In the genomic region with DNA sequence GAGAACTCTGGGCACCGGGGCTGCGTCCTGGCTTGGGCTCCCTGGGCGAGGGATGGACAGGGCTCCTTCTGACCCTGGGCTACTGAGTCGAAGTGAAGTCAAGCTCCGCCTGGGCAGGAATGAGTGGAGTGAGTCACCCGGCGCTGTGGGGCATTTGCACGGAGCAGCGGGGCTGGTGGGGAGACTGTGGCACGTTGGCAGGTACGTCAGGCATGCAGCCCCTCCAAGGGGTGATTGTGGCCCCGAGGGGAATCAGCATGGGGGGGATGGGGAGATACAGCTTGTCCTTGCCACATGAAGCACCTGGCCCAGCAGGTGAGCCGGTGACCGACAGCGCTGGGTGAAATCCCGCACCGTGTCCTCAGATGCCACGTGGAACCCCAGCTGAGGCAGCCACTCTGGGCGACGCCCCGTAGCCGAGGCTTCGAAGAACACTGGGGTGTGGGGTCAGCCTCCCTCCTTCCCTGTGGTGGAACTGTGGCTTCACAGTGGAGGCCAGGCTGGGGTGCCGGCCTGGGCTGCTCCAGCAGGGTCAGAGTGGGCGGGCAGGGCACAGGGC, we compare ENCODE assay signal across 21 cellular contexts.
A peak's percentile ranks its signal among the peaks of the same experiment; 100 is the strongest.
DNase-seq lines count a peak whose midpoint lies in the region; ATAC-seq, FAIRE-seq and TF ChIP-seq lines count a peak whose summit lies in the region.
"Had no signal": no experiment of that assay in that cellular context is flagged by ENCODE, and none has a peak within 500 bp of the region (broad histone marks: within the 10 kb centered on the region; RNA-seq: fewer than 3 reads in every experiment).

No MANE protein-coding gene starts in this region.

- intact Hi-C loops in left ventricle myocardium superior (cut with micrococcal nuclease) = no loop called here
- intact Hi-C loops in sigmoid colon (cut with DNase I) = no loop called here
- intact Hi-C loops in activated naive CD4-positive, alpha-beta T cell treated with anti-CD3 and anti-CD28 coated beads for 36 hours (cut with micrococcal nuclease) = no loop called here

- FAIRE-seq in H54 (lab: Jason Lieb, UNC) = no peak
- FAIRE-seq: endometrium, GM12891 had no signal

- no peak overlapping the region for H3K4me3 Mint-ChIP-seq in activated naive CD4-positive, alpha-beta T cell treated with anti-CD3 and anti-CD28 coated beads for 36 hours
- H3K4me3 Mint-ChIP-seq: activated CD8-positive, alpha-beta T cell treated with anti-CD3 and anti-CD28 coated beads, Interleukin-2, amount 10 ng/mL, durations not matched to agents 7 days and 5 days; activated T-cell treated with anti-CD3 and anti-CD28 coated beads, Interleukin-2, amount 50 U/mL, for 72 hours; H9; natural killer cell treated with Interleukin-12 subunit alpha and Interleukin-12 subunit beta and Interleukin-15 and Interleukin-18, amount 100 ng/mL, for 72 hours; T-cell; WTC11 had no signal

- H3K9me3 Mint-ChIP-seq in activated naive CD4-positive, alpha-beta T cell treated with anti-CD3 and anti-CD28 coated beads for 36 hours = peaks cover under 1% of the 10 kb centered on the region
- H3K9me3 Mint-ChIP-seq: natural killer cell treated with Interleukin-12 subunit alpha and Interleukin-12 subunit beta and Interleukin-15 and Interleukin-18, amount 100 ng/mL, for 72 hours had no signal

- no peaks in the 10 kb centered on the region for H3K36me3 Mint-ChIP-seq in activated naive CD4-positive, alpha-beta T cell treated with anti-CD3 and anti-CD28 coated beads for 36 hours (ENCODE audit: low read depth)
- H3K36me3 Mint-ChIP-seq: natural killer cell treated with Interleukin-12 subunit alpha and Interleukin-12 subunit beta and Interleukin-15 and Interleukin-18, amount 100 ng/mL, for 72 hours; T-cell had no signal

- no peak for TF ChIP-seq POLR2A in H54 (IDR thresholded peaks at IDR 0.05; ENCODE audit: low read depth, low read length)
- no peak for TF ChIP-seq POLR2A in sigmoid colon (IDR thresholded peaks at IDR 0.05)

- H3K4me1 ChIP-seq in SJCRH30 (peaks cover 25% of the 10 kb centered on the region), sigmoid colon (peaks cover 0 to 36% (median 26%) of the 10 kb centered on the region in 4 donors)

- H3K27me3 ChIP-seq in SJCRH30 (no peaks in the 10 kb centered on the region), sigmoid colon (no peaks in the 10 kb centered on the region)
- H3K27me3 ChIP-seq: suprapubic skin had no signal

- no peak for TF ChIP-seq CTCF in sigmoid colon (IDR thresholded peaks at IDR 0.05)

- H3K4me1 Mint-ChIP-seq in activated naive CD4-positive, alpha-beta T cell treated with anti-CD3 and anti-CD28 coated beads for 36 hours (ENCODE audit: low read depth) = peaks cover 14% of the 10 kb centered on the region

- TF ChIP-seq EP300 in sigmoid colon (IDR thresholded peaks at IDR 0.05) = no peak

- CTCF ChIA-PET in activated naive CD4-positive, alpha-beta T cell treated with anti-CD3 and anti-CD28 coated beads for 36 hours (lab: Charles Lee) = interaction anchor here (0.9 to 1.3 kb wide), 2 partner anchors 9 to 16 kb away, joined by 3 read pairs; no protein-coding TSS in a partner anchor

- H3K9me3 ChIP-seq in SJCRH30 (replicated peaks) (no peaks in the 10 kb centered on the region), sigmoid colon (no peaks in the 10 kb centered on the region)
- H3K9me3 ChIP-seq: lower lobe of right lung, suprapubic skin had no signal

- 78 to 89% methylated on average over 25 of the region's 25 CpGs for WGBS in sigmoid colon, 2 donors

- no peak for ATAC-seq in left ventricle myocardium superior
- no peak for ATAC-seq in GM21526 (IDR thresholded peaks at IDR 0.05; ENCODE audit: low FRiP score, unreplicated experiment)
- ATAC-seq: activated CD8-positive, alpha-beta T cell treated with anti-CD3 and anti-CD28 coated beads, Interleukin-2, amount 10 ng/mL, durations not matched to agents 7 days and 5 days; activated T-cell treated with anti-CD3 and anti-CD28 coated beads, Interleukin-2, amount 50 U/mL, for 72 hours; lower lobe of right lung; T-cell; WTC11 had no signal

- peak overlapping the region; percentile 41 for H3K27ac ChIP-seq in SJCRH30
- peak overlapping the region in 3 of 4 donors; percentile 7 to 56 (median 19) for H3K27ac ChIP-seq in sigmoid colon
- H3K27ac ChIP-seq: lower lobe of right lung, suprapubic skin had no signal

- H3K27ac Mint-ChIP-seq in activated naive CD4-positive, alpha-beta T cell treated with anti-CD3 and anti-CD28 coated beads for 36 hours = no peak overlapping the region
- H3K27ac Mint-ChIP-seq: activated CD8-positive, alpha-beta T cell treated with anti-CD3 and anti-CD28 coated beads, Interleukin-2, amount 10 ng/mL, durations not matched to agents 7 days and 5 days; activated T-cell treated with anti-CD3 and anti-CD28 coated beads, Interleukin-2, amount 50 U/mL, for 72 hours; natural killer cell treated with Interleukin-12 subunit alpha and Interleukin-12 subunit beta and Interleukin-15 and Interleukin-18, amount 100 ng/mL, for 72 hours; T-cell; WTC11 had no signal

- H3K36me3 ChIP-seq in SJCRH30 (no peaks in the 10 kb centered on the region), sigmoid colon (peaks cover 0 to 8% (median 2%) of the 10 kb centered on the region in 4 donors)
- H3K36me3 ChIP-seq: lower lobe of right lung had no signal

- DNase-seq in H54 (ENCODE audit: insufficient read length, low spot score) (peak; percentile 65), SJCRH30 (no peak), left ventricle myocardium superior (peak; percentile 33), sigmoid colon (no peak), islet precursor cell (no peak)
- no peak for DNase-seq in activated naive CD4-positive, alpha-beta T cell treated with anti-CD3 and anti-CD28 coated beads for 36 hours
- no peak for DNase-seq in stimulated activated naive CD4-positive, alpha-beta T cell (lab: John Stamatoyannopoulos, UW)
- DNase-seq: activated CD8-positive, alpha-beta T cell treated with anti-CD3 and anti-CD28 coated beads, Interleukin-2, amount 10 ng/mL, durations not matched to agents 7 days and 5 days; activated T-cell treated with anti-CD3 and anti-CD28 coated beads, Interleukin-2, amount 50 U/mL, for 72 hours; GDM1; H9; lower lobe of right lung; NCI-H187; stimulated activated CD4-positive, alpha-beta T cell treated with anti-CD3 and anti-CD28 coated beads, Interleukin-2, amount 100 ng/mL, for 24 hours; T-cell had no signal

- no peaks in the 10 kb centered on the region for H3K27me3 Mint-ChIP-seq in activated naive CD4-positive, alpha-beta T cell treated with anti-CD3 and anti-CD28 coated beads for 36 hours (ENCODE audit: low read depth)

- H3K4me3 ChIP-seq in SJCRH30 = no peak overlapping the region
- no peak overlapping the region for H3K4me3 ChIP-seq in sigmoid colon
- H3K4me3 ChIP-seq: lower lobe of right lung, suprapubic skin had no signal

Comparison
In these comparisons a context has a peak if more than half of its experiments do, and no peak if none do; other contexts are left out.
1. DNase-seq: peak in H54 (single experiment) and left ventricle myocardium superior (single experiment); none in SJCRH30 (0 of 2), sigmoid colon (single experiment), activated naive CD4-positive, alpha-beta T cell treated with anti-CD3 and anti-CD28 coated beads for 36 hours (single experiment), stimulated activated naive CD4-positive, alpha-beta T cell (0 of 6) and islet precursor cell (single experiment).